In the genomic region with DNA sequence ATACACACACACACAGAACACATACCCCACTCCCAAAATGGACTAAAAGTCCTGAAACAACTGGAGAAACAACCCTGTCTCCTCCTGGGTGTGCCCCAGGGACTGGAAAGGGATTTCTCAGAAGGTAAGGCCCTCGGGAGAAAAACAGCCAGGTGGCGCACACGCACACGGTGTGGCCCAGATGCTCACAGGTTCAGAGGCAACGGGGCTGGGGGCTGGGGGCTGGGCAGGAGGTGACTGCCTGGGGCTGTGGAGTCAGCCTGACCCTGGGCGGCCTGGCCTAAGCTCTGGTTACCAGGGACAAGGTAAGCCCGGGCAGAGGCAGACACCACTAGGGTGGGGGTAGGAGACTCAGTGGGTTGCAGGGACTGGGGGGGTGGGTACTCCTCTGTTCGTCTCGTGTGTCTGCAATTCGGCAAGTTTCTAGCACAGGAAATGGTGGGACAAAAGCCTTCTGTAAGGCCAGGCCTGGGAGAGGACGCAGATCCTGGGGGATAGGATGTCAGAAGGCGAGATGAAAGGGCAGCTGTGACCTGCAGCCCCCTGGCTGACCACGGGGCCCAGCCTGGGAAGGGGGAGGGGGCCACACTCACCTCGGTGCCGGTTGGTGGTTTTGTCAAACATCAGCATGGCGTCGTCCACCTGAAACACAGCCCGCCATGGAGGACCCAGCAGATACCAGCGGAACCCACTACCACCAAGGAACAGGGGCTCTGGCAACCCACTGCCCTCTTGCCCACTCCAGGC, we compare ENCODE assay signal across 25 cellular contexts. TPM values are rescaled to one million over a fixed set of nuclear protein-coding genes. Genes with fewer than 3 reads are reported as not detected.
DNase-seq lines count a peak whose midpoint lies in the region; ATAC-seq, FAIRE-seq and TF ChIP-seq lines count a peak whose summit lies in the region.
"Had no signal": no experiment of that assay in that cellular context is flagged by ENCODE, and none has a peak within 500 bp of the region (broad histone marks: within the 10 kb centered on the region; RNA-seq: fewer than 3 reads in every experiment).

No MANE protein-coding gene starts in this region.

- H3K4me2 ChIP-seq in IMR-90 (ENCODE audit: low read depth, low read length), result no peak overlapping the region
- H3K4me2 ChIP-seq: SK-N-SH had no signal

- no peak overlapping the region for H3K56ac ChIP-seq in IMR-90 (ENCODE audit: extremely low read depth, insufficient read depth, low read length)

- CTCF ChIA-PET in IMR-90 (lab: Yijun Ruan, JAX) (no interaction called here), WTC11 (lab: Charles Lee) (interaction anchor here (0.7 to 3.7 kb wide), 12 partner anchors 9 to 129 kb away, joined by 3 to 89 read pairs (median 4); a partner anchor contains a TSS)

- H3K27ac Mint-ChIP-seq in WTC11, result peak overlapping the region; percentile 19
- H3K27ac Mint-ChIP-seq: activated CD4-positive, alpha-beta T cell treated with anti-CD3 and anti-CD28 coated beads for 36 hours; CD4-positive, alpha-beta T cell; immature natural killer cell; natural killer cell treated with Interleukin-12 subunit alpha and Interleukin-12 subunit beta and Interleukin-15 and Interleukin-18, amount 100 ng/mL, for 72 hours had no signal

- H3K4me3 ChIP-seq in IMR-90 (ENCODE audit: insufficient read depth, low read depth, low read length) (no peak overlapping the region), esophagus muscularis mucosa (no peak overlapping the region)
- H3K4me3 ChIP-seq: spleen had no signal

- intact Hi-C loops in IMR-90 (cut with micrococcal nuclease) (no loop called here), esophagus muscularis mucosa (cut with DNase I) (no loop called here)

- H3K4me1 ChIP-seq in IMR-90 (ENCODE audit: control insufficient read depth, insufficient read depth, low read length) (no peaks in the 10 kb centered on the region), esophagus muscularis mucosa (peaks cover 8 to 18% (median 14%) of the 10 kb centered on the region in 4 donors)

- H4K8ac ChIP-seq in IMR-90 (ENCODE audit: low read depth in 2 of 2, low read length in 2 of 2), result no peak overlapping the region

- no peak overlapping the region for H2BK20ac ChIP-seq in IMR-90 (ENCODE audit: low read depth, low read length)

- H3K4me3 Mint-ChIP-seq in WTC11, result no peak overlapping the region
- H3K4me3 Mint-ChIP-seq: activated CD4-positive, alpha-beta T cell treated with anti-CD3 and anti-CD28 coated beads for 36 hours; CD4-positive, alpha-beta T cell; immature natural killer cell; natural killer cell treated with Interleukin-12 subunit alpha and Interleukin-12 subunit beta and Interleukin-15 and Interleukin-18, amount 100 ng/mL, for 72 hours had no signal

- H3K4me1 Mint-ChIP-seq in WTC11, result peaks cover 44% of the 10 kb centered on the region
- H3K4me1 Mint-ChIP-seq: immature natural killer cell had no signal

- in situ Hi-C loops in IMR-90 (cut with MboI; ENCODE audit: low sequenced_read_pairs), result no loop called here

- H3K36me3 ChIP-seq in IMR-90 (ENCODE audit: control insufficient read depth, insufficient read depth, low read length), result no peaks in the 10 kb centered on the region
- H3K36me3 ChIP-seq in esophagus muscularis mucosa, result peaks cover 0 to 16% (median 0%) of the 10 kb centered on the region in 4 donors
- H3K36me3 ChIP-seq: spleen had no signal

- no TSS peak for BruUV-seq in IMR-90 (replicated peaks; lab: Mats Ljungman, UMichigan)

- H3K9me3 ChIP-seq in IMR-90 (ENCODE audit: control insufficient read depth, insufficient read depth, low read length) (no peaks in the 10 kb centered on the region), esophagus muscularis mucosa (no peaks in the 10 kb centered on the region)
- H3K9me3 ChIP-seq: SK-N-SH, spleen had no signal

- no peak overlapping the region for H3K4ac ChIP-seq in IMR-90 (ENCODE audit: low read depth, low read length)

- H3K23ac ChIP-seq in IMR-90 (ENCODE audit: low read depth, low read length), result no peak overlapping the region

- dilution Hi-C loops in IMR-90 (cut with HindIII; ENCODE audit: low sequenced_read_pairs, unreplicated experiment), result no loop called here

- H2AFZ ChIP-seq in IMR-90 (replicated peaks; ENCODE audit: low read length, poor library complexity), result no peak overlapping the region

- 26% methylated on average over 5 of the region's 19 CpGs; no CpG with 5 or more reads in 1 of the 2 experiments for WGBS in IMR-90 (ENCODE audit: extremely low coverage in 2 of 2, insufficient read length in 1 of 2), 2 experiments
- 66% methylated on average over 16 of the region's 19 CpGs for WGBS in esophagus muscularis mucosa

- peaks cover 36% of the 10 kb centered on the region for H3K36me3 Mint-ChIP-seq in WTC11
- H3K36me3 Mint-ChIP-seq: immature natural killer cell; natural killer cell treated with Interleukin-12 subunit alpha and Interleukin-12 subunit beta and Interleukin-15 and Interleukin-18, amount 100 ng/mL, for 72 hours had no signal

- H4K91ac ChIP-seq in IMR-90 (ENCODE audit: insufficient read depth, low read depth, low read length), result no peak overlapping the region

- H3K27me3 ChIP-seq in IMR-90 (ENCODE audit: control insufficient read depth, insufficient read depth, low read length) (peaks cover 43% of the 10 kb centered on the region), esophagus muscularis mucosa (peaks cover 0 to 18% (median 0%) of the 10 kb centered on the region in 4 donors)

- FAIRE-seq in D721Med (lab: Jason Lieb, UNC), result no peak
- FAIRE-seq: GM19239, H54, RCC 7860 had no signal

- H2BK5ac ChIP-seq in IMR-90 (ENCODE audit: low read depth, low read length, poor library complexity, severe bottlenecking), result no peak overlapping the region

- no peaks in the 10 kb centered on the region for H3K79me1 ChIP-seq in IMR-90 (ENCODE audit: low read depth in 1 of 2, low read length in 2 of 2)

- no peak overlapping the region for H4K5ac ChIP-seq in IMR-90 (ENCODE audit: low read depth, low read length)

- POLR2A ChIA-PET in IMR-90 (lab: Charles Lee; ENCODE audit: unreplicated experiment) (no interaction called here), WTC11 (lab: Charles Lee) (interaction anchor here (0.8 to 1.3 kb wide), 4 partner anchors 8 to 85 kb away, joined by 4 to 6 read pairs (median 4); no protein-coding TSS in a partner anchor)

- no peak overlapping the region for H2BK120ac ChIP-seq in IMR-90 (ENCODE audit: low read depth, low read length)

- no peak overlapping the region for H3K14ac ChIP-seq in IMR-90 (replicated peaks; ENCODE audit: low read depth, low read length)

- H3K9me3 Mint-ChIP-seq in WTC11, result no peaks in the 10 kb centered on the region
- H3K9me3 Mint-ChIP-seq: CD4-positive, alpha-beta T cell; immature natural killer cell; natural killer cell treated with Interleukin-12 subunit alpha and Interleukin-12 subunit beta and Interleukin-15 and Interleukin-18, amount 100 ng/mL, for 72 hours had no signal

- no peaks in the 10 kb centered on the region for H3K9me1 ChIP-seq in IMR-90 (ENCODE audit: insufficient read depth, low read length)

- no peak overlapping the region for H2BK15ac ChIP-seq in IMR-90 (ENCODE audit: low read depth, low read length)

- no peak overlapping the region for H3K18ac ChIP-seq in IMR-90 (ENCODE audit: low read depth, low read length)

- H3K27me3 Mint-ChIP-seq in WTC11 (ENCODE audit: low read depth), result no peaks in the 10 kb centered on the region

- H3K27ac ChIP-seq in IMR-90 (ENCODE audit: insufficient read depth, low read length), result no peak overlapping the region
- H3K27ac ChIP-seq in esophagus muscularis mucosa (replicated peaks in 1 of 4), result no peak overlapping the region
- H3K27ac ChIP-seq: spleen had no signal

- DNase-seq in D721Med (ENCODE audit: insufficient read length, low spot score) (no peak), IMR-90 (no peak), WTC11 (ENCODE audit: low spot score) (peak; percentile 76), left kidney (ENCODE audit: low read depth, low spot score) (peak; percentile 59), NCI-H510A (lab: John Stamatoyannopoulos, UW) (no peak), esophagus muscularis mucosa (ENCODE audit: extremely low spot score) (no peak), NCI-H345 treated with DMSO at 0.1 percent for 48 hours (lab: John Stamatoyannopoulos, UW; ENCODE audit: unreplicated experiment) (no peak)
- DNase-seq: activated CD4-positive, alpha-beta T cell treated with anti-CD3 and anti-CD28 coated beads for 36 hours; CD4-positive, alpha-beta T cell; EL; immature natural killer cell; mammary epithelial cell; NCI-H187; NCI-H510A treated with DMSO at 0.1 percent for 48 hours; SK-N-SH; spleen; stimulated activated CD8-positive, alpha-beta memory T cell treated with anti-CD3 and anti-CD28 coated beads, Interleukin-4, amount 100 ng/mL, for 48 hours; T-helper 9 cell had no signal

- TF ChIP-seq POLR2A in IMR-90 (IDR thresholded peaks at IDR 0.05; ENCODE audit: low read depth, low read length) (no peak), esophagus muscularis mucosa (IDR thresholded peaks at IDR 0.05; ENCODE audit: low read depth) (no peak)

- H4K20me1 ChIP-seq in IMR-90 (ENCODE audit: insufficient read depth, low read length), result no peaks in the 10 kb centered on the region

- peak; percentile 10 for TF ChIP-seq CTCF in D721Med (IDR thresholded peaks at IDR 0.05; ENCODE audit: insufficient read depth, missing control alignments)
- TF ChIP-seq CTCF in IMR-90 (conservative IDR thresholded peaks at IDR 0.05; ENCODE audit: low read depth, low read length), result no peak
- 0 out of 2 replicates have a peak, but pooled peaks have one; percentile 14 for TF ChIP-seq CTCF in WTC11 (IDR thresholded peaks at IDR 0.05)
- no peak for TF ChIP-seq CTCF in esophagus muscularis mucosa (IDR thresholded peaks at IDR 0.05)

- ATAC-seq in IMR-90 (ENCODE audit: low read depth) (no peak), WTC11 (peak; percentile 53), GM18867 (IDR thresholded peaks at IDR 0.05; ENCODE audit: unreplicated experiment) (no peak)
- ATAC-seq: activated CD4-positive, alpha-beta T cell treated with anti-CD3 and anti-CD28 coated beads for 36 hours; natural killer cell treated with Interleukin-12 subunit alpha and Interleukin-12 subunit beta and Interleukin-15 and Interleukin-18, amount 100 ng/mL, for 72 hours had no signal

- no peak for TF ChIP-seq EP300 in esophagus muscularis mucosa (IDR thresholded peaks at IDR 0.05)

- peak overlapping the region; percentile 72 for H2AK9ac ChIP-seq in IMR-90 (replicated peaks; ENCODE audit: low read depth, low read length, poor library complexity)

- no peak overlapping the region for H2AK5ac ChIP-seq in IMR-90 (ENCODE audit: low read depth, low read length)

- TF ChIP-seq RAD21 in IMR-90 (IDR thresholded peaks at IDR 0.05; ENCODE audit: low read length), result no peak

- no peak overlapping the region for H3K9ac ChIP-seq in IMR-90 (ENCODE audit: low read depth, low read length)
- H3K9ac ChIP-seq: SK-N-SH had no signal

RNA-seq across cellular contexts. Expression of a gene that starts 10.4 kb away (rescaled TPM):
- total RNA-seq in IMR-90 (2012; rRNA removed) (not detected in 2 replicates), WTC11 (2021) (64.5 to 71.9 TPM (median 71.5 TPM) in 3 replicates), esophagus muscularis mucosa (under 1 TPM in 3 of 4 donors, not detected in 1; 0.11 to 0.19 (median 0.17) TPM)
- not detected in 2 replicates for polyA plus RNA-seq in IMR-90 (2012; rRNA removed)
- polyA plus RNA-seq in IMR-90 (2012; cell fraction: cytosol; rRNA removed), result not detected in 2 replicates
- polyA plus RNA-seq in IMR-90 (2012; cell fraction: nucleus; rRNA removed; ENCODE audit: low replicate concordance), result not detected in 2 replicates
- total RNA-seq: CD4-positive, alpha-beta T cell; dermis microvascular lymphatic vessel endothelial cell; M059J; natural killer cell treated with Interleukin-12 subunit alpha and Interleukin-12 subunit beta and Interleukin-15 and Interleukin-18, amount 100 ng/mL, for 72 hours had no signal
- polyA plus RNA-seq: immature natural killer cell, mammary epithelial cell had no signal

RNA-seq across cellular contexts. Expression of a gene that starts 31.0 kb away (rescaled TPM):
- not detected in 2 replicates for total RNA-seq in IMR-90 (2012; rRNA removed)
- polyA plus RNA-seq in IMR-90 (2012; rRNA removed), result not detected in 2 replicates
- polyA plus RNA-seq in IMR-90 (2012; cell fraction: cytosol; rRNA removed), result not detected in 2 replicates
- polyA plus RNA-seq in IMR-90 (2012; cell fraction: nucleus; rRNA removed; ENCODE audit: low replicate concordance), result not detected in 2 replicates
- 0.92 to 1.8 TPM (median 1.4 TPM) in 3 replicates for total RNA-seq in WTC11 (2021)
- total RNA-seq in esophagus muscularis mucosa, result not detected
- total RNA-seq: CD4-positive, alpha-beta T cell; dermis microvascular lymphatic vessel endothelial cell; M059J; mammary epithelial cell; natural killer cell treated with Interleukin-12 subunit alpha and Interleukin-12 subunit beta and Interleukin-15 and Interleukin-18, amount 100 ng/mL, for 72 hours had no signal
- polyA plus RNA-seq: mammary epithelial cell, SK-N-SH had no signal

RNA-seq across cellular contexts. Expression of a gene that starts 56.5 kb away (rescaled TPM):
- total RNA-seq in IMR-90 (2012; rRNA removed) (0.83 and 2.0 TPM in 2 replicates), WTC11 (2021) (2.1 to 4.3 TPM (median 2.8 TPM) in 3 replicates), esophagus muscularis mucosa (1 to 10 TPM in 3 of 4 donors, under 1 TPM in 1; 0.66 to 2.3 (median 2.1) TPM)
- polyA plus RNA-seq in IMR-90 (2012; rRNA removed), result 0.56 and 0.87 TPM in 2 replicates
- polyA plus RNA-seq in IMR-90 (2012; cell fraction: cytosol; rRNA removed), result 0.99 and 1.2 TPM in 2 replicates
- 0.61 and 0.79 TPM in 2 replicates for polyA plus RNA-seq in IMR-90 (2012; cell fraction: nucleus; rRNA removed; ENCODE audit: low replicate concordance)

Comparison
In these comparisons a context has a peak if more than half of its experiments do, and no peak if none do; other contexts are left out.
1. DNase-seq: peak in WTC11 (single experiment) and left kidney (single experiment); none in D721Med (single experiment), IMR-90 (single experiment), NCI-H510A (single experiment), esophagus muscularis mucosa (single experiment) and NCI-H345 treated with DMSO at 0.1 percent for 48 hours (single experiment).
2. CTCF ChIP-seq: peak in D721Med (single experiment) and WTC11 (single experiment); none in IMR-90 (single experiment) and esophagus muscularis mucosa (0 of 3).
3. RNA of a gene that starts 10.4 kb away (total RNA-seq): 64.5 to 71.9 TPM in WTC11; 0.11 to 0.19 TPM in esophagus muscularis mucosa and not detected in IMR-90; every median in the first group is over 10 times any median in the second.